In genomic region chr9:82031538-82032280, GRCh38 we compare ENCODE assay signal across 12 cellular contexts. TPM values are rescaled to one million over a fixed set of nuclear protein-coding genes. Genes with fewer than 3 reads are reported as not detected.
DNase-seq lines count a peak whose midpoint lies in the region; TF ChIP-seq lines count a peak whose summit lies in the region.
"Had no signal": no experiment of that assay in that cellular context is flagged by ENCODE, and none has a peak within 500 bp of the region (broad histone marks: within the 10 kb centered on the region; RNA-seq: fewer than 3 reads in every experiment).

No MANE protein-coding gene starts in this region.

- H3K4me1 ChIP-seq in fibroblast of lung (ENCODE audit: control insufficient read depth, extremely low read depth, insufficient read depth, low read length), result no peaks in the 10 kb centered on the region
- H3K4me1 ChIP-seq: tibial nerve had no signal

- no peaks in the 10 kb centered on the region for H3K36me3 ChIP-seq in fibroblast of lung (ENCODE audit: control insufficient read depth, insufficient read depth, low read length)
- H3K36me3 ChIP-seq: tibial nerve had no signal

- no peaks in the 10 kb centered on the region for H3K27me3 ChIP-seq in fibroblast of lung (ENCODE audit: control insufficient read depth, insufficient read depth, low read length)
- H3K27me3 ChIP-seq: tibial nerve had no signal

- no peak overlapping the region for H3K27ac ChIP-seq in fibroblast of lung (ENCODE audit: insufficient read depth, low read length)
- H3K27ac ChIP-seq: HL-60, tibial nerve had no signal

- no peaks in the 10 kb centered on the region for H3K79me2 ChIP-seq in fibroblast of lung (ENCODE audit: control insufficient read depth, insufficient read depth, low read length)

- no peak for TF ChIP-seq CTCF in fibroblast of lung (conservative IDR thresholded peaks at IDR 0.05 in 1 of 2, IDR thresholded peaks at IDR 0.05 in 1 of 2; ENCODE audit: low read depth in 1 of 2, low read length in 2 of 2)

- no peak overlapping the region for H2AFZ ChIP-seq in fibroblast of lung (ENCODE audit: low read length)

- DNase-seq in Daoy (ENCODE audit: low read depth) (peak; percentile 55), NCI-H82 treated with DMSO at 0.1 percent for 48 hours (lab: John Stamatoyannopoulos, UW; ENCODE audit: unreplicated experiment) (peak; percentile 29), fibroblast of lung (ENCODE audit: low read depth in 2 of 2) (peak; percentile 73 to 87), nucleus accumbens (lab: John Stamatoyannopoulos, UW) (peak in 43 of 56 donors; percentile 1 to 82 (median 48)), DMS114 treated with DMSO at 0.1 percent for 48 hours (lab: John Stamatoyannopoulos, UW; ENCODE audit: unreplicated experiment) (no peak), mesenteric fat pad (ENCODE audit: low spot score) (no peak)
- no peak for DNase-seq in activated naive CD4-positive, alpha-beta T cell treated with anti-CD3 and anti-CD28 coated beads, Interleukin-2, amount 50 U/mL, for 16 hours
- no peak for DNase-seq in effector CD8-positive, alpha-beta T cell (lab: John Stamatoyannopoulos, UW)

- no peaks in the 10 kb centered on the region for H3K9me3 ChIP-seq in fibroblast of lung (ENCODE audit: control insufficient read depth, insufficient read depth, low read depth, low read length)
- H3K9me3 ChIP-seq: tibial nerve had no signal

- no peak overlapping the region for H3K4me3 ChIP-seq in fibroblast of lung (replicated peaks in 1 of 4; ENCODE audit: control extremely low read depth in 1 of 4, insufficient read depth in 1 of 4, low read depth in 3 of 4, low read length in 4 of 4)
- H3K4me3 ChIP-seq: tibial nerve had no signal

- no peak overlapping the region for H3K9ac ChIP-seq in fibroblast of lung (ENCODE audit: insufficient read depth, low read length)

- no peaks in the 10 kb centered on the region for H4K20me1 ChIP-seq in fibroblast of lung (ENCODE audit: control insufficient read depth, extremely low read depth, insufficient read depth, low read length)

- no peak overlapping the region for H3K4me2 ChIP-seq in fibroblast of lung (ENCODE audit: extremely low read depth, insufficient read depth, low read length)

RNA-seq across cellular contexts. Expression of gene SPATA31D1, which starts 43.1 kb away (rescaled TPM):
- total RNA-seq in Daoy (2014; rRNA removed; shearing (Covaris generic)), result 0.03 and 0.06 TPM in 2 replicates
- total RNA-seq in fibroblast of lung (not detected in 2 replicates), mesenteric fat pad (not detected)
- not detected in 2 replicates for polyA plus RNA-seq in fibroblast of lung
- not detected in 2 replicates for polyA plus RNA-seq in fibroblast of lung (2012)
- polyA minus RNA-seq in fibroblast of lung (ENCODE audit: low replicate concordance), result not detected in 2 replicates
- total RNA-seq: aorta; T-helper 1 cell treated with Interleukin-12 subunit alpha and Interleukin-12 subunit beta and Interleukin-4 antibody, amounts not matched to agents 30 ng/mL and 1 ng/mL, for 36 hours; tibial nerve had no signal
- polyA plus RNA-seq: aorta had no signal

Comparison
In these comparisons a context has a peak if more than half of its experiments do, and no peak if none do; other contexts are left out.
1. DNase-seq: peak in Daoy (single experiment), NCI-H82 treated with DMSO at 0.1 percent for 48 hours (single experiment), fibroblast of lung (2 of 2) and nucleus accumbens (43 of 56); none in DMS114 treated with DMSO at 0.1 percent for 48 hours (single experiment), activated naive CD4-positive, alpha-beta T cell treated with anti-CD3 and anti-CD28 coated beads, Interleukin-2, amount 50 U/mL, for 16 hours (single experiment), mesenteric fat pad (single experiment) and effector CD8-positive, alpha-beta T cell (single experiment).